In genomic region chr10:19930936-19931859, GRCh38 we compare ENCODE assay signal across 9 cellular contexts.
DNase-seq lines count a peak whose midpoint lies in the region; ATAC-seq and TF ChIP-seq lines count a peak whose summit lies in the region.
"Had no signal": no experiment of that assay in that cellular context is flagged by ENCODE, and none has a peak within 500 bp of the region (broad histone marks: within the 10 kb centered on the region; RNA-seq: fewer than 3 reads in every experiment).

No MANE protein-coding gene starts in this region.

- H3K27ac ChIP-seq in gastroesophageal sphincter (peak overlapping the region; percentile 44 to 77 (median 60)), prostate gland (peak overlapping the region; percentile 32 to 38)
- H3K27ac ChIP-seq: cardiac muscle cell had no signal

- TF ChIP-seq EP300 in gastroesophageal sphincter (IDR thresholded peaks at IDR 0.05), result no peak

- peak; percentile 88 for DNase-seq in DMS53 (lab: John Stamatoyannopoulos, UW)
- peak; percentile 63 for DNase-seq in RPMI8226
- DNase-seq in prostate gland (ENCODE audit: low spot score), result peak; percentile 63
- DNase-seq in cortex of kidney (lab: John Stamatoyannopoulos, UW), result no peak
- no peak for DNase-seq in NCI-H1694 treated with DMSO at 0.1 percent for 48 hours (lab: John Stamatoyannopoulos, UW)
- DNase-seq in GM19240 (ENCODE audit: insufficient read length, low spot score), result no peak
- DNase-seq in MV-4-11 (lab: John Stamatoyannopoulos, UW), result no peak

- intact Hi-C loops in prostate gland (cut with DNase I), result no loop called here

- TF ChIP-seq POLR2A in gastroesophageal sphincter (IDR thresholded peaks at IDR 0.05) (no peak), prostate gland (IDR thresholded peaks at IDR 0.05) (no peak)

- H3K36me3 ChIP-seq in gastroesophageal sphincter (no peaks in the 10 kb centered on the region), prostate gland (no peaks in the 10 kb centered on the region)
- H3K36me3 ChIP-seq: cardiac muscle cell had no signal

- peak; percentile 69 for ATAC-seq in gastroesophageal sphincter

- H3K4me1 ChIP-seq in gastroesophageal sphincter (peaks cover 4 to 39% (median 16%) of the 10 kb centered on the region in 3 donors), prostate gland (replicated peaks) (peaks cover 4% of the 10 kb centered on the region)

- 28 to 39% methylated on average over 11 to 12 of the region's 12 CpGs for WGBS in gastroesophageal sphincter (ENCODE audit: low coverage in 1 of 2), 2 donors
- 29% methylated on average over 12 of the region's 12 CpGs for WGBS in prostate gland

- no peak overlapping the region for H3K4me3 ChIP-seq in gastroesophageal sphincter
- no peak overlapping the region for H3K4me3 ChIP-seq in prostate gland
- H3K4me3 ChIP-seq: cardiac muscle cell had no signal

- TF ChIP-seq CTCF in gastroesophageal sphincter (IDR thresholded peaks at IDR 0.05) (no peak), prostate gland (IDR thresholded peaks at IDR 0.05) (no peak)

- H3K9me3 ChIP-seq in gastroesophageal sphincter, result no peaks in the 10 kb centered on the region
- no peaks in the 10 kb centered on the region for H3K9me3 ChIP-seq in prostate gland

- no peaks in the 10 kb centered on the region for H3K27me3 ChIP-seq in gastroesophageal sphincter
- H3K27me3 ChIP-seq in prostate gland (replicated peaks; ENCODE audit: insufficient read depth), result no peaks in the 10 kb centered on the region
- H3K27me3 ChIP-seq: cardiac muscle cell had no signal

Comparison
In these comparisons a context has a peak if more than half of its experiments do, and no peak if none do; other contexts are left out.
1. DNase-seq: peak in DMS53 (single experiment), RPMI8226 (single experiment) and prostate gland (single experiment); none in cortex of kidney (single experiment), NCI-H1694 treated with DMSO at 0.1 percent for 48 hours (single experiment), GM19240 (single experiment) and MV-4-11 (single experiment).